In genomic region chr5:103589416-103590175, GRCh38 we compare ENCODE assay signal across 26 cellular contexts. TPM values are rescaled to one million over a fixed set of nuclear protein-coding genes. Genes with fewer than 3 reads are reported as not detected.
DNase-seq lines count a peak whose midpoint lies in the region; ATAC-seq and TF ChIP-seq lines count a peak whose summit lies in the region.
"Had no signal": no experiment of that assay in that cellular context is flagged by ENCODE, and none has a peak within 500 bp of the region (broad histone marks: within the 10 kb centered on the region; RNA-seq: fewer than 3 reads in every experiment).

No MANE protein-coding gene starts in this region.

- H3K4me3 ChIP-seq in choroid plexus epithelial cell (ENCODE audit: low read depth, low read length), result no peak overlapping the region
- no peak overlapping the region for H3K4me3 ChIP-seq in osteoblast (ENCODE audit: insufficient read depth, low read length)
- H3K4me3 ChIP-seq: BLaER1, transverse colon had no signal

- no peak for TF ChIP-seq CTCF in choroid plexus epithelial cell (conservative IDR thresholded peaks at IDR 0.05; ENCODE audit: low read depth, low read length)
- no peak for TF ChIP-seq CTCF in osteoblast (IDR thresholded peaks at IDR 0.05; ENCODE audit: extremely low read depth, low read depth, low read length)

- no peak for ATAC-seq in GM18498 (IDR thresholded peaks at IDR 0.05; ENCODE audit: unreplicated experiment)
- ATAC-seq: left ventricle myocardium superior had no signal

- no peaks in the 10 kb centered on the region for H3K27me3 ChIP-seq in osteoblast (ENCODE audit: insufficient read depth, low read length)
- H3K27me3 ChIP-seq: BLaER1, transverse colon had no signal

- DNase-seq in ELR (ENCODE audit: low read depth) (peak; percentile 28), RKO (ENCODE audit: low spot score) (peak; percentile 14), choroid plexus epithelial cell (ENCODE audit: low read depth) (peak; percentile 55), osteoblast (ENCODE audit: insufficient read length, low spot score, missing footprints) (no peak), NCI-H2196 treated with DMSO at 0.1 percent for 48 hours (lab: John Stamatoyannopoulos, UW; ENCODE audit: unreplicated experiment) (no peak), amygdala (lab: John Stamatoyannopoulos, UW) (no peak), UCSD-AML1 (lab: John Stamatoyannopoulos, UW; ENCODE audit: unreplicated experiment) (no peak)
- DNase-seq: activated CD4-positive, alpha-beta memory T cell treated with anti-CD3 and anti-CD28 coated beads, Interleukin-2, amount 10 ng/mL, durations not matched to agents 7 days and 5 days; activated CD4-positive, alpha-beta T cell treated with anti-CD3 and anti-CD28 coated beads for 1 hour; activated CD8-positive, alpha-beta memory T cell treated with anti-CD3 and anti-CD28 coated beads, Interleukin-2, amount 50 U/mL, for 48 hours; activated naive CD4-positive, alpha-beta T cell treated with anti-CD3 and anti-CD28 coated beads, Interleukin-2, amount 10 ng/mL, durations not matched to agents 7 days and 5 days; Caco-2; central memory CD4-positive, alpha-beta T cell; DMS79 treated with DMSO at 0.1 percent for 48 hours; left ventricle myocardium superior; naive B cell; NCI-H1105 treated with DMSO at 0.1 percent for 48 hours; NCI-H2029; NCI-H226; NCI-H82; RPMI8226; small intestine; stimulated activated CD8-positive, alpha-beta memory T cell treated with anti-CD3 and anti-CD28 coated beads, Interleukin-4, amount 100 ng/mL, for 48 hours; transverse colon had no signal

- peak overlapping the region; percentile 21 for H3K27ac ChIP-seq in osteoblast (ENCODE audit: low read depth, low read length)
- H3K27ac ChIP-seq: BLaER1, transverse colon had no signal

- H2AFZ ChIP-seq in osteoblast (ENCODE audit: low read length), result no peak overlapping the region

- H4K20me1 ChIP-seq in osteoblast (ENCODE audit: insufficient read depth, low read length), result no peaks in the 10 kb centered on the region
- H4K20me1 ChIP-seq: BLaER1 had no signal

- H3K4me2 ChIP-seq in osteoblast (ENCODE audit: insufficient read depth, low read length), result peak overlapping the region; percentile 25
- H3K4me2 ChIP-seq: BLaER1 had no signal

- H3K36me3 ChIP-seq in osteoblast (ENCODE audit: insufficient read depth, low read length), result no peaks in the 10 kb centered on the region
- H3K36me3 ChIP-seq: BLaER1, transverse colon had no signal

- no peaks in the 10 kb centered on the region for H3K9me3 ChIP-seq in osteoblast (ENCODE audit: low read depth, low read length)
- H3K9me3 ChIP-seq: BLaER1, Caco-2, transverse colon had no signal

- H3K4me1 ChIP-seq in osteoblast (ENCODE audit: insufficient read depth, low read length), result peaks cover 11% of the 10 kb centered on the region
- H3K4me1 ChIP-seq: BLaER1, Caco-2, transverse colon had no signal

- no peaks in the 10 kb centered on the region for H3K79me2 ChIP-seq in osteoblast (ENCODE audit: insufficient read depth, low read length)

RNA-seq across cellular contexts. Expression of gene NUDT12, which starts 27.0 kb away (rescaled TPM):
- 14.7 and 16.3 TPM in 2 replicates for total RNA-seq in osteoblast

Comparison
In these comparisons a context has a peak if more than half of its experiments do, and no peak if none do; other contexts are left out.
1. DNase-seq: peak in ELR (single experiment), RKO (single experiment) and choroid plexus epithelial cell (single experiment); none in osteoblast (single experiment), NCI-H2196 treated with DMSO at 0.1 percent for 48 hours (single experiment), amygdala (0 of 56) and UCSD-AML1 (single experiment).